In genomic region chr17:4860651-4861050, GRCh38 we compare ENCODE assay signal across 2 cellular contexts.
TF ChIP-seq lines count a peak whose summit lies in the region.

No MANE protein-coding gene starts in this region.

TF ChIP-seq in WTC11, 78 proteins besides CTCF, POLR2A, EP300 and RAD21:
- TF ChIP-seq ZNF532 (CRISPR knock-in tag; IDR thresholded peaks at IDR 0.05; ENCODE audit: borderline replicate concordance) (no peak), MAX (CRISPR knock-in tag; IDR thresholded peaks at IDR 0.05) (0 out of 2 replicates have a peak, but pooled peaks have one; percentile 11)

TF ChIP-seq in H1, 55 proteins besides CTCF, POLR2A, EP300 and RAD21:
- TF ChIP-seq RNF2 (IDR thresholded peaks at IDR 0.05; ENCODE audit: borderline replicate concordance, low read depth, low read length, missing control alignments, poor library complexity, severe bottlenecking) (no peak), CREB1 (IDR thresholded peaks at IDR 0.05) (no peak), TCF12 (IDR thresholded peaks at IDR 0.05; ENCODE audit: low read depth, low read length) (no peak), ASH2L (IDR thresholded peaks at IDR 0.05; ENCODE audit: low read length) (no peak), SIRT6 (IDR thresholded peaks at IDR 0.05; ENCODE audit: low read length) (no peak), CBX5 (IDR thresholded peaks at IDR 0.05; ENCODE audit: low read depth, low read length) (no peak), POLR2AphosphoS5 (IDR thresholded peaks at IDR 0.05; ENCODE audit: low read depth, low read length) (no peak), POU5F1 (IDR thresholded peaks at IDR 0.05; ENCODE audit: low read depth, low read length) (no peak), CHD2 (IDR thresholded peaks at IDR 0.05; ENCODE audit: low read length) (no peak), SAP30 (IDR thresholded peaks at IDR 0.05; ENCODE audit: insufficient read depth, insufficient replicate concordance, low read length) (no peak)
